In genomic region chr7:15643000-15643705, GRCh38 we compare ENCODE assay signal across 1 cellular context.
TF ChIP-seq lines count a peak whose summit lies in the region.

No MANE protein-coding gene starts in this region.

TF ChIP-seq in WTC11, 78 proteins besides CTCF, POLR2A, EP300 and RAD21 (continued from another document):
- no peak for TF ChIP-seq ZNF512 (CRISPR knock-in tag; IDR thresholded peaks at IDR 0.05; ENCODE audit: borderline replicate concordance)
- no peak for TF ChIP-seq SMAD4 (CRISPR knock-in tag; IDR thresholded peaks at IDR 0.05)
- TF ChIP-seq TEAD4 (CRISPR knock-in tag; IDR thresholded peaks at IDR 0.05), result no peak
- TF ChIP-seq ESRRA (CRISPR knock-in tag; IDR thresholded peaks at IDR 0.05; ENCODE audit: borderline replicate concordance), result no peak
- no peak for TF ChIP-seq FOXK1 (CRISPR knock-in tag; IDR thresholded peaks at IDR 0.05)
- TF ChIP-seq NR1H2 (CRISPR knock-in tag; IDR thresholded peaks at IDR 0.05), result no peak
- TF ChIP-seq USF1 (CRISPR knock-in tag; IDR thresholded peaks at IDR 0.05), result no peak
